In genomic region chr15:55758580-55758986, GRCh38 we compare ENCODE assay signal across 3 cellular contexts.
A peak's percentile ranks its signal among the peaks of the same experiment; 100 is the strongest.
TF ChIP-seq lines count a peak whose summit lies in the region.

No MANE protein-coding gene starts in this region.

TF ChIP-seq in HEK293, 187 proteins besides CTCF, POLR2A, EP300 and RAD21 (continued from another document and continues in another):
- TF ChIP-seq SCRT1 (tag by site-specific recombination; IDR thresholded peaks at IDR 0.05; ENCODE audit: borderline replicate concordance) (no peak), ZNF10 (tag by site-specific recombination; IDR thresholded peaks at IDR 0.05) (no peak), ZIC2 (tag by site-specific recombination; IDR thresholded peaks at IDR 0.05) (peak; percentile 96), TRIM28 (IDR thresholded peaks at IDR 0.05; ENCODE audit: borderline replicate concordance, low read length) (no peak), FEZF1 (tag by site-specific recombination; IDR thresholded peaks at IDR 0.05) (0 out of 2 replicates have a peak, but pooled peaks have one; percentile 34), ZNF76 (tag by site-specific recombination; IDR thresholded peaks at IDR 0.05; ENCODE audit: borderline replicate concordance, low read depth) (no peak), ZNF596 (tag by site-specific recombination; IDR thresholded peaks at IDR 0.05) (no peak), ZSCAN18 (tag by site-specific recombination; IDR thresholded peaks at IDR 0.05) (no peak), HOXA7 (CRISPR knock-in tag; IDR thresholded peaks at IDR 0.05; ENCODE audit: borderline replicate concordance) (no peak), KLF10 (tag by site-specific recombination; IDR thresholded peaks at IDR 0.05) (no peak), ZNF629 (tag by site-specific recombination; IDR thresholded peaks at IDR 0.05) (0 out of 2 replicates have a peak, but pooled peaks have one; percentile 12), ZNF280C (tag by site-specific recombination; IDR thresholded peaks at IDR 0.05) (no peak), ZNF138 (tag by site-specific recombination; IDR thresholded peaks at IDR 0.05; ENCODE audit: borderline replicate concordance) (no peak), ZNF146 (tag by site-specific recombination; IDR thresholded peaks at IDR 0.05) (no peak)
- TF ChIP-seq, protein P1, sequence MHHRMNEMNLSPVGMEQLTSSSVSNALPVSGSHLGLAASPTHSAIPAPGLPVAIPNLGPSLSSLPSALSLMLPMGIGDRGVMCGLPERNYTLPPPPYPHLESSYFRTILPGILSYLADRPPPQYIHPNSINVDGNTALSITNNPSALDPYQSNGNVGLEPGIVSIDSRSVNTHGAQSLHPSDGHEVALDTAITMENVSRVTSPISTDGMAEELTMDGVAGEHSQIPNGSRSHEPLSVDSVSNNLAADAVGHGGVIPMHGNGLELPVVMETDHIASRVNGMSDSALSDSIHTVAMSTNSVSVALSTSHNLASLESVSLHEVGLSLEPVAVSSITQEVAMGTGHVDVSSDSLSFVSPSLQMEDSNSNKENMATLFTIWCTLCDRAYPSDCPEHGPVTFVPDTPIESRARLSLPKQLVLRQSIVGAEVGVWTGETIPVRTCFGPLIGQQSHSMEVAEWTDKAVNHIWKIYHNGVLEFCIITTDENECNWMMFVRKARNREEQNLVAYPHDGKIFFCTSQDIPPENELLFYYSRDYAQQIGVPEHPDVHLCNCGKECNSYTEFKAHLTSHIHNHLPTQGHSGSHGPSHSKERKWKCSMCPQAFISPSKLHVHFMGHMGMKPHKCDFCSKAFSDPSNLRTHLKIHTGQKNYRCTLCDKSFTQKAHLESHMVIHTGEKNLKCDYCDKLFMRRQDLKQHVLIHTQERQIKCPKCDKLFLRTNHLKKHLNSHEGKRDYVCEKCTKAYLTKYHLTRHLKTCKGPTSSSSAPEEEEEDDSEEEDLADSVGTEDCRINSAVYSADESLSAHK (tag by site-specific recombination; IDR thresholded peaks at IDR 0.05): no peak

TF ChIP-seq in PFSK-1, 5 proteins besides CTCF, POLR2A, EP300 and RAD21:
- TF ChIP-seq, protein P2, sequence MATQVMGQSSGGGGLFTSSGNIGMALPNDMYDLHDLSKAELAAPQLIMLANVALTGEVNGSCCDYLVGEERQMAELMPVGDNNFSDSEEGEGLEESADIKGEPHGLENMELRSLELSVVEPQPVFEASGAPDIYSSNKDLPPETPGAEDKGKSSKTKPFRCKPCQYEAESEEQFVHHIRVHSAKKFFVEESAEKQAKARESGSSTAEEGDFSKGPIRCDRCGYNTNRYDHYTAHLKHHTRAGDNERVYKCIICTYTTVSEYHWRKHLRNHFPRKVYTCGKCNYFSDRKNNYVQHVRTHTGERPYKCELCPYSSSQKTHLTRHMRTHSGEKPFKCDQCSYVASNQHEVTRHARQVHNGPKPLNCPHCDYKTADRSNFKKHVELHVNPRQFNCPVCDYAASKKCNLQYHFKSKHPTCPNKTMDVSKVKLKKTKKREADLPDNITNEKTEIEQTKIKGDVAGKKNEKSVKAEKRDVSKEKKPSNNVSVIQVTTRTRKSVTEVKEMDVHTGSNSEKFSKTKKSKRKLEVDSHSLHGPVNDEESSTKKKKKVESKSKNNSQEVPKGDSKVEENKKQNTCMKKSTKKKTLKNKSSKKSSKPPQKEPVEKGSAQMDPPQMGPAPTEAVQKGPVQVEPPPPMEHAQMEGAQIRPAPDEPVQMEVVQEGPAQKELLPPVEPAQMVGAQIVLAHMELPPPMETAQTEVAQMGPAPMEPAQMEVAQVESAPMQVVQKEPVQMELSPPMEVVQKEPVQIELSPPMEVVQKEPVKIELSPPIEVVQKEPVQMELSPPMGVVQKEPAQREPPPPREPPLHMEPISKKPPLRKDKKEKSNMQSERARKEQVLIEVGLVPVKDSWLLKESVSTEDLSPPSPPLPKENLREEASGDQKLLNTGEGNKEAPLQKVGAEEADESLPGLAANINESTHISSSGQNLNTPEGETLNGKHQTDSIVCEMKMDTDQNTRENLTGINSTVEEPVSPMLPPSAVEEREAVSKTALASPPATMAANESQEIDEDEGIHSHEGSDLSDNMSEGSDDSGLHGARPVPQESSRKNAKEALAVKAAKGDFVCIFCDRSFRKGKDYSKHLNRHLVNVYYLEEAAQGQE (IDR thresholded peaks at IDR 0.05; ENCODE audit: insufficient read depth in 1 of 2, low read depth in 2 of 2, low read length in 2 of 2): no peak
- no peak for TF ChIP-seq SIN3A (IDR thresholded peaks at IDR 0.05; ENCODE audit: borderline replicate concordance, insufficient read depth, low read length)
- TF ChIP-seq POLR2AphosphoS5 (IDR thresholded peaks at IDR 0.05; ENCODE audit: low read depth, low read length): no peak
- peak; percentile 26 for TF ChIP-seq FOXP2 (optimal IDR thresholded peaks at IDR 0.05; ENCODE audit: borderline replicate concordance, extremely low read depth, extremely low read length, insufficient read depth)

TF ChIP-seq in endothelial cell of umbilical vein, 7 proteins besides CTCF, POLR2A, EP300 and RAD21 (continued from another document):
- TF ChIP-seq EZH2 (IDR thresholded peaks at IDR 0.05; ENCODE audit: borderline replicate concordance, low read depth, low read length, severe bottlenecking) (no peak), GATA2 (IDR thresholded peaks at IDR 0.05; ENCODE audit: insufficient read depth, insufficient read length, low read depth, low read length) (no peak), JUN (IDR thresholded peaks at IDR 0.05; ENCODE audit: borderline replicate concordance, insufficient read depth, insufficient read length, low read depth) (no peak)
- TF ChIP-seq, protein P3, sequence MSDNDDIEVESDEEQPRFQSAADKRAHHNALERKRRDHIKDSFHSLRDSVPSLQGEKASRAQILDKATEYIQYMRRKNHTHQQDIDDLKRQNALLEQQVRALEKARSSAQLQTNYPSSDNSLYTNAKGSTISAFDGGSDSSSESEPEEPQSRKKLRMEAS (IDR thresholded peaks at IDR 0.05; ENCODE audit: insufficient read depth, insufficient read length): no peak
